12 cellular contexts compared by ENCODE assay signal in genomic region chr3:100076544-100077529, GRCh38. TPM values are rescaled to one million over a fixed set of nuclear protein-coding genes. Genes with fewer than 3 reads are reported as not detected.
DNase-seq lines count a peak whose midpoint lies in the region; ATAC-seq, FAIRE-seq and TF ChIP-seq lines count a peak whose summit lies in the region.
"Had no signal": no experiment of that assay in that cellular context is flagged by ENCODE, and none has a peak within 500 bp of the region (broad histone marks: within the 10 kb centered on the region; RNA-seq: fewer than 3 reads in every experiment).

No MANE protein-coding gene starts in this region.

- H3K79me2 ChIP-seq in H1 (ENCODE audit: control insufficient read depth in 1 of 2, insufficient read depth in 2 of 2, low read length in 2 of 2), result no peaks in the 10 kb centered on the region
- H3K79me2 ChIP-seq in smooth muscle cell (ENCODE audit: low read depth), result no peaks in the 10 kb centered on the region

- H2BK15ac ChIP-seq in H1 (ENCODE audit: low read length), result no peak overlapping the region

- no peaks in the 10 kb centered on the region for H3K23me2 ChIP-seq in H1 (ENCODE audit: low read depth, low read length)

- POLR2A ChIA-PET in activated CD8-positive, alpha-beta T cell treated with anti-CD3 and anti-CD28 coated beads for 36 hours (lab: Charles Lee), result interaction anchor here (0.6 to 1.6 kb wide), 2 partner anchors 28 to 259 kb away, joined by 3 read pairs; partner anchors contain the start of gene CMSS1
- POLR2A ChIA-PET in H1 (lab: Charles Lee; ENCODE audit: partially characterized antibody), result no interaction called here

- H3K27ac Mint-ChIP-seq in activated CD8-positive, alpha-beta T cell treated with anti-CD3 and anti-CD28 coated beads for 36 hours, result peak overlapping the region; percentile 64
- H3K27ac Mint-ChIP-seq: GM23338; stimulated activated naive CD8-positive, alpha-beta T cell treated with anti-CD3 and anti-CD28 coated beads, Interleukin-15, Interleukin-2, amounts not matched to agents 100 ng/mL and 50 ng/mL, for 24 hours; T-helper 17 cell had no signal

- H3K27me3 Mint-ChIP-seq in activated CD8-positive, alpha-beta T cell treated with anti-CD3 and anti-CD28 coated beads for 36 hours, result no peaks in the 10 kb centered on the region
- H3K27me3 Mint-ChIP-seq: stimulated activated naive CD8-positive, alpha-beta T cell treated with anti-CD3 and anti-CD28 coated beads, Interleukin-15, Interleukin-2, amounts not matched to agents 100 ng/mL and 50 ng/mL, for 24 hours; T-helper 17 cell had no signal

- no peak overlapping the region for H2AFZ ChIP-seq in H1 (ENCODE audit: low read length)
- H2AFZ ChIP-seq in smooth muscle cell (ENCODE audit: low read depth), result no peak overlapping the region
- H2AFZ ChIP-seq: GM23338 had no signal

- no peak overlapping the region for H3K4me3 ChIP-seq in H1 (ENCODE audit: extremely low read depth in 1 of 4, insufficient read depth in 2 of 4, low read depth in 3 of 4, low read length in 4 of 4)
- H3K4me3 ChIP-seq in lower lobe of right lung, result no peak overlapping the region
- H3K4me3 ChIP-seq in smooth muscle cell, result no peak overlapping the region
- H3K4me3 ChIP-seq: GM23338 had no signal

- no peak for TF ChIP-seq CTCF in activated CD8-positive, alpha-beta T cell treated with anti-CD3 and anti-CD28 coated beads for 36 hours (IDR thresholded peaks at IDR 0.05)
- TF ChIP-seq CTCF in H1 (IDR thresholded peaks at IDR 0.05; ENCODE audit: control extremely low read depth in 1 of 3, insufficient read depth in 1 of 3, low read depth in 1 of 3, low read length in 3 of 3), result no peak
- TF ChIP-seq CTCF in lower lobe of right lung (IDR thresholded peaks at IDR 0.05), result no peak
- no peak for TF ChIP-seq CTCF in smooth muscle cell (IDR thresholded peaks at IDR 0.05; ENCODE audit: borderline replicate concordance, insufficient read depth, poor library complexity, severe bottlenecking)

- TF ChIP-seq RAD21 in H1 (IDR thresholded peaks at IDR 0.05 in 1 of 2, conservative IDR thresholded peaks at IDR 0.05 in 1 of 2; ENCODE audit: low read depth in 2 of 2, low read length in 2 of 2), result no peak

- no peak for ATAC-seq in activated CD8-positive, alpha-beta T cell treated with anti-CD3 and anti-CD28 coated beads for 36 hours
- no peak for ATAC-seq in lower lobe of right lung
- ATAC-seq: GM23338, Panc1, T-helper 17 cell had no signal

- H2BK20ac ChIP-seq in H1 (ENCODE audit: low read length), result no peak overlapping the region

- no peak overlapping the region for H3K4me2 ChIP-seq in H1 (ENCODE audit: insufficient read depth in 1 of 2, low read depth in 2 of 2, low read length in 2 of 2)
- H3K4me2 ChIP-seq in smooth muscle cell, result peak overlapping the region; percentile 75
- H3K4me2 ChIP-seq: GM23338 had no signal

- no peak overlapping the region for H3K56ac ChIP-seq in H1 (replicated peaks; ENCODE audit: insufficient read length, low read depth, low read length)

- H3K9me3 ChIP-seq in H1 (ENCODE audit: insufficient read depth in 2 of 2, low read depth in 1 of 2, low read length in 1 of 2) (no peaks in the 10 kb centered on the region), lower lobe of right lung (no peaks in the 10 kb centered on the region), smooth muscle cell (replicated peaks; ENCODE audit: low read depth) (no peaks in the 10 kb centered on the region)

- CTCF ChIA-PET in activated CD8-positive, alpha-beta T cell treated with anti-CD3 and anti-CD28 coated beads for 36 hours (lab: Charles Lee), result interaction anchor here (1.5 to 5.7 kb wide), 3 partner anchors 8 to 177 kb away, joined by 10 to 41 read pairs (median 30); no protein-coding TSS in a partner anchor
- CTCF ChIA-PET in H1 (lab: Charles Lee; ENCODE audit: partially characterized antibody), result interaction anchor here (0.7 to 2.2 kb wide), 7 partner anchors 9 to 232 kb away, joined by 3 to 7 read pairs (median 3); partner anchors contain the start of gene TBC1D23

- no peak for DNase-seq in activated CD8-positive, alpha-beta T cell treated with anti-CD3 and anti-CD28 coated beads for 36 hours
- DNase-seq in H1 (ENCODE audit: low read depth in 1 of 2, low spot score in 2 of 2) (no peak), lower lobe of right lung (no peak), smooth muscle cell (lab: John Stamatoyannopoulos, UW; ENCODE audit: unreplicated experiment) (no peak), NCI-H2171 treated with DMSO at 0.1 percent for 48 hours (lab: John Stamatoyannopoulos, UW) (no peak), NCI-H748 (lab: John Stamatoyannopoulos, UW; ENCODE audit: unreplicated experiment) (no peak), pons (ENCODE audit: low spot score) (no peak)
- DNase-seq: T-helper 17 cell had no signal

- H3K9ac ChIP-seq in H1 (replicated peaks in 1 of 4; ENCODE audit: extremely low read depth in 1 of 4, low read depth in 3 of 4, low read length in 3 of 4) (no peak overlapping the region), smooth muscle cell (ENCODE audit: low read depth) (peak overlapping the region; percentile 33)

- no peaks in the 10 kb centered on the region for H3K27me3 ChIP-seq in H1 (replicated peaks in 1 of 4; ENCODE audit: control insufficient read depth in 3 of 4, extremely low read depth in 1 of 4, insufficient read depth in 3 of 4, low read length in 3 of 4)
- H3K27me3 ChIP-seq in lower lobe of right lung (ENCODE audit: low read depth), result no peaks in the 10 kb centered on the region
- H3K27me3 ChIP-seq in smooth muscle cell (ENCODE audit: low read depth), result no peaks in the 10 kb centered on the region

- no peak overlapping the region for H4K8ac ChIP-seq in H1 (ENCODE audit: extremely low read depth, insufficient read depth, low read length)

- H3K27ac ChIP-seq in H1 (ENCODE audit: low read depth, low read length), result 0 out of 2 replicates have a peak overlapping the region, but pooled peaks have one; percentile 21
- H3K27ac ChIP-seq in lower lobe of right lung, result peak overlapping the region; percentile 32
- H3K27ac ChIP-seq in smooth muscle cell (ENCODE audit: low read depth), result peak overlapping the region; percentile 98
- H3K27ac ChIP-seq: C4-2B had no signal

- no peak for TF ChIP-seq EP300 in H1 (IDR thresholded peaks at IDR 0.05; ENCODE audit: borderline replicate concordance in 1 of 2, low read depth in 2 of 2, low read length in 2 of 2)

- no peak overlapping the region for H2BK12ac ChIP-seq in H1 (ENCODE audit: low read depth, low read length)

- no peak for TF ChIP-seq POLR2A in H1 (IDR thresholded peaks at IDR 0.05; ENCODE audit: control extremely low read depth in 1 of 2, low read depth in 2 of 2, low read length in 2 of 2)

- no peak for FAIRE-seq in H1 (lab: Jason Lieb, UNC)

- H3K79me1 ChIP-seq in H1 (ENCODE audit: low read depth, low read length), result no peaks in the 10 kb centered on the region

- WGBS in H1 (ENCODE audit: extremely low coverage in 1 of 2, insufficient coverage in 1 of 2, insufficient read length in 1 of 2, insufficient replicate concordance in 2 of 2, low coverage in 1 of 2, low lambda C conversion rate in 2 of 2, missing lambda C conversion rate in 1 of 2), 2 experiments, result 91% methylated on average over 8 of the region's 8 CpGs; no CpG with 5 or more reads in 1 of the 2 experiments
- 33% methylated on average over 8 of the region's 8 CpGs for WGBS in smooth muscle cell (ENCODE audit: low lambda C conversion rate)

- no peak overlapping the region for H3K4ac ChIP-seq in H1 (replicated peaks; ENCODE audit: insufficient read length, low read depth, low read length)

- no peak overlapping the region for H3K23ac ChIP-seq in H1 (ENCODE audit: insufficient read length)

- no peak overlapping the region for H2BK120ac ChIP-seq in H1 (replicated peaks; ENCODE audit: low read depth, low read length)

- peaks cover 2 to 6% (median 4%) of the 10 kb centered on the region in 4 experiments; a peak in 3 of 7 replicates for H3K4me1 ChIP-seq in H1 (replicated peaks in 1 of 4; ENCODE audit: control insufficient read depth in 3 of 4, insufficient read depth in 4 of 4, low read length in 3 of 4)
- peaks cover 38% of the 10 kb centered on the region for H3K4me1 ChIP-seq in lower lobe of right lung
- H3K4me1 ChIP-seq in smooth muscle cell (ENCODE audit: low read depth), result peaks cover 47% of the 10 kb centered on the region

- H3K4me3 Mint-ChIP-seq in activated CD8-positive, alpha-beta T cell treated with anti-CD3 and anti-CD28 coated beads for 36 hours, result no peak overlapping the region
- H3K4me3 Mint-ChIP-seq: GM23338; stimulated activated naive CD8-positive, alpha-beta T cell treated with anti-CD3 and anti-CD28 coated beads, Interleukin-15, Interleukin-2, amounts not matched to agents 100 ng/mL and 50 ng/mL, for 24 hours; T-helper 17 cell had no signal

- H4K5ac ChIP-seq in H1 (ENCODE audit: insufficient read length, low read depth, low read length), result no peak overlapping the region

- H3F3A ChIP-seq in smooth muscle cell (ENCODE audit: low read depth), result peaks cover 28% of the 10 kb centered on the region

- H4K91ac ChIP-seq in H1 (replicated peaks; ENCODE audit: insufficient read length, low read length), result no peak overlapping the region

- H3K4me1 Mint-ChIP-seq in activated CD8-positive, alpha-beta T cell treated with anti-CD3 and anti-CD28 coated beads for 36 hours (ENCODE audit: low read depth), result peaks cover 43% of the 10 kb centered on the region

- H2BK5ac ChIP-seq in H1 (ENCODE audit: low read depth, low read length), result no peak overlapping the region

- H3K9me3 Mint-ChIP-seq in activated CD8-positive, alpha-beta T cell treated with anti-CD3 and anti-CD28 coated beads for 36 hours, result no peaks in the 10 kb centered on the region
- H3K9me3 Mint-ChIP-seq: GM23338; stimulated activated naive CD8-positive, alpha-beta T cell treated with anti-CD3 and anti-CD28 coated beads, Interleukin-15, Interleukin-2, amounts not matched to agents 100 ng/mL and 50 ng/mL, for 24 hours had no signal

- no peak overlapping the region for H3K18ac ChIP-seq in H1 (ENCODE audit: extremely low read depth, low read length)

- no peaks in the 10 kb centered on the region for H3K36me3 ChIP-seq in H1 (ENCODE audit: control insufficient read depth in 2 of 4, insufficient read depth in 4 of 4, low read length in 3 of 4)
- H3K36me3 ChIP-seq in lower lobe of right lung, result no peaks in the 10 kb centered on the region
- H3K36me3 ChIP-seq in smooth muscle cell (ENCODE audit: low read depth), result no peaks in the 10 kb centered on the region

- no peaks in the 10 kb centered on the region for H4K20me1 ChIP-seq in H1 (replicated peaks in 1 of 2; ENCODE audit: control insufficient read depth in 1 of 2, insufficient read depth in 2 of 2, low read length in 2 of 2)
- no peaks in the 10 kb centered on the region for H4K20me1 ChIP-seq in smooth muscle cell (ENCODE audit: low read depth)

- H3K36me3 Mint-ChIP-seq in activated CD8-positive, alpha-beta T cell treated with anti-CD3 and anti-CD28 coated beads for 36 hours (ENCODE audit: low read depth), result peaks cover 11% of the 10 kb centered on the region

- intact Hi-C loops in activated CD8-positive, alpha-beta T cell treated with anti-CD3 and anti-CD28 coated beads for 36 hours (cut with micrococcal nuclease), result loop anchor here (10.0 kb wide), 1 partner anchor 242 kb away; no protein-coding TSS in a partner anchor
- intact Hi-C loops in lower lobe of right lung (cut with DNase I), result no loop called here

- no peak overlapping the region for H3K14ac ChIP-seq in H1 (ENCODE audit: insufficient read length)

- no peak overlapping the region for H2AK5ac ChIP-seq in H1 (ENCODE audit: low read depth, low read length)

RNA-seq across cellular contexts. Expression of gene FILIP1L, which starts 37.5 kb away (rescaled TPM):
- total RNA-seq in activated CD8-positive, alpha-beta T cell treated with anti-CD3 and anti-CD28 coated beads for 36 hours, result under 1 TPM; 0.11 to 0.13 TPM
- total RNA-seq in H1 (2021; fragmentation: NEBNext Ultra II Directional; extraction: Animal tissue kit (Norgen Biotek cat#: 25700)), result 0.09 and 0.33 TPM in 2 replicates
- polyA plus RNA-seq in H1 (2011; rRNA removed), result 0.06 TPM in 1 of 2 replicates, not detected in the other
- polyA plus RNA-seq in H1 (2011; cell fraction: cytosol; rRNA removed), result 0.13 TPM
- polyA plus RNA-seq in H1 (2011; cell fraction: nucleus; rRNA removed), result not detected
- 0.41 to 1.3 TPM (median 0.62 TPM) in 4 replicates for polyA plus RNA-seq in H1 (2012, experiment 1 of 2)
- not detected for polyA plus RNA-seq in H1 (2012, experiment 2 of 2)
- polyA plus RNA-seq in H1 (2013, experiment 1 of 2), result 0.08 TPM
- 0.07 TPM for polyA plus RNA-seq in H1 (2013, experiment 2 of 2)
- polyA minus RNA-seq in H1 (2011; rRNA and poly(A)+ RNA removed), result 0.09 TPM in 1 of 2 replicates, not detected in the other
- polyA minus RNA-seq in H1 (2011; cell fraction: cytosol; rRNA and poly(A)+ RNA removed), result not detected
- 0.30 TPM for polyA minus RNA-seq in H1 (2011; cell fraction: nucleus; rRNA and poly(A)+ RNA removed)
- 25.0 TPM for total RNA-seq in lower lobe of right lung
- total RNA-seq in smooth muscle cell, result 104 and 115 TPM in 2 replicates
- polyA plus RNA-seq in smooth muscle cell, result 56.2 and 94.3 TPM in 2 replicates
- total RNA-seq: GM23338 had no signal

Comparison
In these comparisons a context has a peak if more than half of its experiments do, and no peak if none do; other contexts are left out.
1. H3K27ac ChIP-seq: peak in every context shown above with its lines; median percentile 98 in smooth muscle cell; 32 in lower lobe of right lung; 21 in H1.
2. RNA of gene FILIP1L, which starts 37.5 kb away (total RNA-seq): 104 to 115 TPM in smooth muscle cell and 25.0 TPM in lower lobe of right lung (single experiment); 0.11 to 0.13 TPM in activated CD8-positive, alpha-beta T cell treated with anti-CD3 and anti-CD28 coated beads for 36 hours and 0.09 to 0.33 TPM in H1; every median in the first group is over 10 times any median in the second.